ENCODE assay signal across 1 cellular context in the genomic region with DNA sequence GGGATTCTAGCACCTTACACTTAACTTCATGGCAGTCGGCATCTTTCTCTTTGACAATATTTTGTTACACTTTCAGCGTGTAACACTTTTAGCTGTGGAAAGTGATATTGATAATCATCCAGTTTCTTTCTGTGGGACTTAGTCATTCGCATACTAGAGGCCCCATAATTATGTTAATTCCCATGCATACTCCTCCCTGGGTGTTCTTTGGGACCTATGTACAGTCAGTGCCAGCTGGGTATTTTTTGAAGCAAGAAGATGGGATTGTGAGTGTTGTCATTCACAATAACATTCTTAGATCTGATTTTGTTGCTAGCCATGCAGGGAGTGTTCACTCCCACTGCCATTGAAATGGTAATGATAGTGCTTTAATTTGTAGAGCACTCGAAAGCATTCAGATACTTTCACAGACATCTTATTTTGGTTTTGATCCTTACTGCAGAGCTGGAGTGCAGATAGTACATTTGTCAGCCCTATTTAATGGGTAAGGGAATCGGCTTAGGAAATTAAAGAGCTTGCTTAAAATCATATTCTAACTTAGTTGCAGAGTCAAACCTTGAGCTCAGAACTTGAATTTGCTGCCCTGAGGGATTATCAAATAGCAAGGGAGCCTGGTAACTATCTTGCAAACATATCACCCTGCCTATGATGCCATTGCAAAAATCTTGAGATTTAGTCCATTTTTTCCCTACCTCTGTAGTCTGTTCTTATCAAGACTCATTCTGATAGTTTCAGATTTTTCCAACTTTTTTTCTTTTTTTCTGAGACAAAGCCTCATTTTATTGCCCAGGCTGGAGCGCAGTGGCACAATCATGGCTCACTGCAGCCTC.
TF ChIP-seq lines count a peak whose summit lies in the region.

No MANE protein-coding gene starts in this region.

TF ChIP-seq in HCT116, 20 proteins besides CTCF, POLR2A, EP300 and RAD21:
- TF ChIP-seq TCF7L2 (IDR thresholded peaks at IDR 0.05; ENCODE audit: borderline replicate concordance, extremely low read depth, insufficient read depth, insufficient read length) (no peak), SP1 (IDR thresholded peaks at IDR 0.05; ENCODE audit: low read depth) (no peak), YY1 (IDR thresholded peaks at IDR 0.05; ENCODE audit: extremely low read depth, insufficient replicate concordance, low read depth, low read length) (no peak), POLR2AphosphoS5 (IDR thresholded peaks at IDR 0.05; ENCODE audit: low read depth, low read length) (no peak), SRF (IDR thresholded peaks at IDR 0.05; ENCODE audit: low read depth) (no peak), ELF1 (IDR thresholded peaks at IDR 0.05; ENCODE audit: borderline replicate concordance, low read depth) (no peak), JUND (IDR thresholded peaks at IDR 0.05) (no peak), EGR1 (IDR thresholded peaks at IDR 0.05; ENCODE audit: low read depth) (no peak), ZFX (IDR thresholded peaks at IDR 0.05) (no peak), CBX3 (IDR thresholded peaks at IDR 0.05; ENCODE audit: low read depth) (no peak)
- TF ChIP-seq, protein P1, sequence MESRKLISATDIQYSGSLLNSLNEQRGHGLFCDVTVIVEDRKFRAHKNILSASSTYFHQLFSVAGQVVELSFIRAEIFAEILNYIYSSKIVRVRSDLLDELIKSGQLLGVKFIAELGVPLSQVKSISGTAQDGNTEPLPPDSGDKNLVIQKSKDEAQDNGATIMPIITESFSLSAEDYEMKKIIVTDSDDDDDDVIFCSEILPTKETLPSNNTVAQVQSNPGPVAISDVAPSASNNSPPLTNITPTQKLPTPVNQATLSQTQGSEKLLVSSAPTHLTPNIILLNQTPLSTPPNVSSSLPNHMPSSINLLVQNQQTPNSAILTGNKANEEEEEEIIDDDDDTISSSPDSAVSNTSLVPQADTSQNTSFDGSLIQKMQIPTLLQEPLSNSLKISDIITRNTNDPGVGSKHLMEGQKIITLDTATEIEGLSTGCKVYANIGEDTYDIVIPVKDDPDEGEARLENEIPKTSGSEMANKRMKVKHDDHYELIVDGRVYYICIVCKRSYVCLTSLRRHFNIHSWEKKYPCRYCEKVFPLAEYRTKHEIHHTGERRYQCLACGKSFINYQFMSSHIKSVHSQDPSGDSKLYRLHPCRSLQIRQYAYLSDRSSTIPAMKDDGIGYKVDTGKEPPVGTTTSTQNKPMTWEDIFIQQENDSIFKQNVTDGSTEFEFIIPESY (IDR thresholded peaks at IDR 0.05; ENCODE audit: extremely low read depth, insufficient replicate concordance, low read length) = no peak
- TF ChIP-seq, protein P2, sequence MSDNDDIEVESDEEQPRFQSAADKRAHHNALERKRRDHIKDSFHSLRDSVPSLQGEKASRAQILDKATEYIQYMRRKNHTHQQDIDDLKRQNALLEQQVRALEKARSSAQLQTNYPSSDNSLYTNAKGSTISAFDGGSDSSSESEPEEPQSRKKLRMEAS (IDR thresholded peaks at IDR 0.05) = no peak
- TF ChIP-seq, protein P3, sequence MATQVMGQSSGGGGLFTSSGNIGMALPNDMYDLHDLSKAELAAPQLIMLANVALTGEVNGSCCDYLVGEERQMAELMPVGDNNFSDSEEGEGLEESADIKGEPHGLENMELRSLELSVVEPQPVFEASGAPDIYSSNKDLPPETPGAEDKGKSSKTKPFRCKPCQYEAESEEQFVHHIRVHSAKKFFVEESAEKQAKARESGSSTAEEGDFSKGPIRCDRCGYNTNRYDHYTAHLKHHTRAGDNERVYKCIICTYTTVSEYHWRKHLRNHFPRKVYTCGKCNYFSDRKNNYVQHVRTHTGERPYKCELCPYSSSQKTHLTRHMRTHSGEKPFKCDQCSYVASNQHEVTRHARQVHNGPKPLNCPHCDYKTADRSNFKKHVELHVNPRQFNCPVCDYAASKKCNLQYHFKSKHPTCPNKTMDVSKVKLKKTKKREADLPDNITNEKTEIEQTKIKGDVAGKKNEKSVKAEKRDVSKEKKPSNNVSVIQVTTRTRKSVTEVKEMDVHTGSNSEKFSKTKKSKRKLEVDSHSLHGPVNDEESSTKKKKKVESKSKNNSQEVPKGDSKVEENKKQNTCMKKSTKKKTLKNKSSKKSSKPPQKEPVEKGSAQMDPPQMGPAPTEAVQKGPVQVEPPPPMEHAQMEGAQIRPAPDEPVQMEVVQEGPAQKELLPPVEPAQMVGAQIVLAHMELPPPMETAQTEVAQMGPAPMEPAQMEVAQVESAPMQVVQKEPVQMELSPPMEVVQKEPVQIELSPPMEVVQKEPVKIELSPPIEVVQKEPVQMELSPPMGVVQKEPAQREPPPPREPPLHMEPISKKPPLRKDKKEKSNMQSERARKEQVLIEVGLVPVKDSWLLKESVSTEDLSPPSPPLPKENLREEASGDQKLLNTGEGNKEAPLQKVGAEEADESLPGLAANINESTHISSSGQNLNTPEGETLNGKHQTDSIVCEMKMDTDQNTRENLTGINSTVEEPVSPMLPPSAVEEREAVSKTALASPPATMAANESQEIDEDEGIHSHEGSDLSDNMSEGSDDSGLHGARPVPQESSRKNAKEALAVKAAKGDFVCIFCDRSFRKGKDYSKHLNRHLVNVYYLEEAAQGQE (IDR thresholded peaks at IDR 0.05; ENCODE audit: low read depth) = no peak
